In genomic region chr12:104719700-104720345, GRCh38 we compare ENCODE assay signal across 11 cellular contexts.
A peak's percentile ranks its signal among the peaks of the same experiment; 100 is the strongest.
DNase-seq lines count a peak whose midpoint lies in the region; ATAC-seq and TF ChIP-seq lines count a peak whose summit lies in the region.
"Had no signal": no experiment of that assay in that cellular context is flagged by ENCODE, and none has a peak within 500 bp of the region (broad histone marks: within the 10 kb centered on the region; RNA-seq: fewer than 3 reads in every experiment).

No MANE protein-coding gene starts in this region.

- H3K27me3 Mint-ChIP-seq in CD4-positive, alpha-beta memory T cell, result no peaks in the 10 kb centered on the region

- no peaks in the 10 kb centered on the region for H3K79me1 ChIP-seq in neuronal stem cell (ENCODE audit: low read depth, low read length)

- no peak overlapping the region for H2BK5ac ChIP-seq in neuronal stem cell (ENCODE audit: low read length)

- no peak overlapping the region for H3K23ac ChIP-seq in neuronal stem cell (ENCODE audit: low read depth, low read length, poor library complexity)

- no peak overlapping the region for H3K14ac ChIP-seq in neuronal stem cell (ENCODE audit: low read length)

- H3K27ac ChIP-seq in CD4-positive, alpha-beta memory T cell (ENCODE audit: low read depth, low read length), result peak overlapping the region; percentile 78
- H3K27ac ChIP-seq in HUES64 (ENCODE audit: low read depth, low read length), result 0 out of 2 replicates have a peak overlapping the region, but pooled peaks have one; percentile 37
- peak overlapping the region in 1 of 2 donors; percentile 45 for H3K27ac ChIP-seq in coronary artery
- H3K27ac ChIP-seq in neuronal stem cell (replicated peaks; ENCODE audit: low read length), result no peak overlapping the region

- H2AK5ac ChIP-seq in neuronal stem cell (ENCODE audit: low read depth, low read length), result no peak overlapping the region

- CTCF ChIA-PET in CD4-positive, alpha-beta memory T cell (lab: Charles Lee; ENCODE audit: partially characterized antibody), result interaction anchor here (0.5 to 3.5 kb wide), 10 partner anchors 8 to 520 kb away, joined by 3 to 18 read pairs (median 4); partner anchors contain the start of gene CHST11

- no peak overlapping the region for H4K91ac ChIP-seq in neuronal stem cell (ENCODE audit: low read depth, low read length, poor library complexity)

- 94% methylated on average over 13 of the region's 13 CpGs for WGBS in HUES64
- no CpG with 5 or more reads among the region's 13 CpGs for WGBS in neuronal stem cell (ENCODE audit: extremely low coverage in 2 of 2, insufficient read length in 2 of 2, insufficient replicate concordance in 1 of 2), 2 donors

- H3K9me3 Mint-ChIP-seq in CD4-positive, alpha-beta memory T cell, result peaks cover 0 to 4% (median 0%) of the 10 kb centered on the region in 8 donors

- H3K4me2 ChIP-seq in neuronal stem cell (ENCODE audit: insufficient read depth, low read length, poor library complexity, severe bottlenecking), result no peak overlapping the region

- H3K4me1 Mint-ChIP-seq in CD4-positive, alpha-beta memory T cell, result peaks cover 41 to 74% (median 54%) of the 10 kb centered on the region in 4 donors

- H3K4me3 ChIP-seq in CD4-positive, alpha-beta memory T cell (ENCODE audit: low read length in 2 of 2), result peak overlapping the region in 1 of 2 donors; percentile 54
- H3K4me3 ChIP-seq in HUES64 (ENCODE audit: low read length) (no peak overlapping the region), coronary artery (peak overlapping the region; percentile 53), neuronal stem cell (ENCODE audit: low read length in 2 of 2) (no peak overlapping the region)

- H2BK120ac ChIP-seq in neuronal stem cell (ENCODE audit: low read depth, low read length), result no peak overlapping the region

- no peaks in the 10 kb centered on the region for H3K36me3 ChIP-seq in CD4-positive, alpha-beta memory T cell (ENCODE audit: insufficient read depth, low read length)
- H3K36me3 ChIP-seq in HUES64 (ENCODE audit: insufficient read depth, low read length), result no peaks in the 10 kb centered on the region
- H3K36me3 ChIP-seq in neuronal stem cell (replicated peaks in 1 of 2; ENCODE audit: control insufficient read depth in 2 of 2, insufficient read depth in 2 of 2, low read length in 2 of 2), result no peaks in the 10 kb centered on the region

- peaks cover 0 to 5% of the 10 kb centered on the region in 2 donors for H3K36me3 Mint-ChIP-seq in CD4-positive, alpha-beta memory T cell

- H3K27me3 ChIP-seq in CD4-positive, alpha-beta memory T cell (ENCODE audit: insufficient read depth, low read length), result no peaks in the 10 kb centered on the region
- no peaks in the 10 kb centered on the region for H3K27me3 ChIP-seq in HUES64 (ENCODE audit: insufficient read depth, low read length)
- H3K27me3 ChIP-seq in neuronal stem cell (ENCODE audit: control insufficient read depth in 3 of 3, insufficient read depth in 3 of 3, low read depth in 1 of 3, low read length in 3 of 3), result no peaks in the 10 kb centered on the region

- H4K8ac ChIP-seq in neuronal stem cell (ENCODE audit: low read depth, low read length), result no peak overlapping the region

- peaks cover 37% of the 10 kb centered on the region for H3K4me1 ChIP-seq in CD4-positive, alpha-beta memory T cell (ENCODE audit: insufficient read depth, low read length)
- H3K4me1 ChIP-seq in HUES64 (ENCODE audit: insufficient read depth, low read length) (peaks cover 23% of the 10 kb centered on the region), neuronal stem cell (ENCODE audit: control insufficient read depth in 2 of 2, insufficient read depth in 1 of 2, low read depth in 1 of 2, low read length in 2 of 2) (peaks cover 26 to 29% of the 10 kb centered on the region in 2 donors)

- H2BK12ac ChIP-seq in neuronal stem cell (ENCODE audit: low read length), result no peak overlapping the region

- no peak overlapping the region for H3K4ac ChIP-seq in neuronal stem cell (ENCODE audit: low read length)

- TF ChIP-seq CTCF in coronary artery (IDR thresholded peaks at IDR 0.05), result no peak

- no peak for ATAC-seq in GM21619 (IDR thresholded peaks at IDR 0.05; ENCODE audit: unreplicated experiment)

- H3K18ac ChIP-seq in neuronal stem cell (ENCODE audit: low read length), result no peak overlapping the region

- POLR2A ChIA-PET in CD4-positive, alpha-beta memory T cell (lab: Charles Lee; ENCODE audit: partially characterized antibody), result interaction anchor here (0.5 to 2.7 kb wide), 20 partner anchors 9 to 494 kb away, joined by 3 to 22 read pairs (median 4); partner anchors contain the start of genes CHST11 and WASHC4

- intact Hi-C loops in CD4-positive, alpha-beta memory T cell (cut with micrococcal nuclease), result loop anchor here (2.0 kb wide), 3 partner anchors 37 to 263 kb away; partner anchors contain the start of gene CHST11

- no peak overlapping the region for H2BK15ac ChIP-seq in neuronal stem cell (ENCODE audit: low read length)

- H3K4me3 Mint-ChIP-seq in CD4-positive, alpha-beta memory T cell, result peak overlapping the region; percentile 65 to 90 (median 83)

- peak in 1 of 5 donors; percentile 15 for DNase-seq in CD4-positive, alpha-beta memory T cell
- DNase-seq in coronary artery (ENCODE audit: low spot score) (no peak), neuronal stem cell (ENCODE audit: low spot score) (no peak), islet precursor cell (no peak), NCI-H69 (lab: John Stamatoyannopoulos, UW) (no peak), NCI-H1105 treated with DMSO at 0.1 percent for 48 hours (lab: John Stamatoyannopoulos, UW) (no peak)
- DNase-seq: amniotic stem cell, GF-D8, SHP77 had no signal

- H2AFZ ChIP-seq in neuronal stem cell (ENCODE audit: low read length), result peak overlapping the region; percentile 84

- H3K27ac Mint-ChIP-seq in CD4-positive, alpha-beta memory T cell, result peak overlapping the region; percentile 92 to 99 (median 96)

- peak overlapping the region; percentile 6; the same call in 1 of the 2 replicates for H3K9ac ChIP-seq in HUES64 (ENCODE audit: low read depth, low read length)
- H3K9ac ChIP-seq in neuronal stem cell (ENCODE audit: low read depth, low read length, poor library complexity), result no peak overlapping the region

- no peaks in the 10 kb centered on the region for H3K9me3 ChIP-seq in CD4-positive, alpha-beta memory T cell (ENCODE audit: control insufficient read depth in 1 of 2, low read length in 2 of 2)
- H3K9me3 ChIP-seq in HUES64 (ENCODE audit: insufficient read depth, low read depth, low read length) (no peaks in the 10 kb centered on the region), neuronal stem cell (replicated peaks in 1 of 2; ENCODE audit: control insufficient read depth in 2 of 2, insufficient read depth in 1 of 2, low read depth in 1 of 2, low read length in 2 of 2) (no peaks in the 10 kb centered on the region)
